Comparison of ENCODE assay signal across 1 cellular context in the genomic region with DNA sequence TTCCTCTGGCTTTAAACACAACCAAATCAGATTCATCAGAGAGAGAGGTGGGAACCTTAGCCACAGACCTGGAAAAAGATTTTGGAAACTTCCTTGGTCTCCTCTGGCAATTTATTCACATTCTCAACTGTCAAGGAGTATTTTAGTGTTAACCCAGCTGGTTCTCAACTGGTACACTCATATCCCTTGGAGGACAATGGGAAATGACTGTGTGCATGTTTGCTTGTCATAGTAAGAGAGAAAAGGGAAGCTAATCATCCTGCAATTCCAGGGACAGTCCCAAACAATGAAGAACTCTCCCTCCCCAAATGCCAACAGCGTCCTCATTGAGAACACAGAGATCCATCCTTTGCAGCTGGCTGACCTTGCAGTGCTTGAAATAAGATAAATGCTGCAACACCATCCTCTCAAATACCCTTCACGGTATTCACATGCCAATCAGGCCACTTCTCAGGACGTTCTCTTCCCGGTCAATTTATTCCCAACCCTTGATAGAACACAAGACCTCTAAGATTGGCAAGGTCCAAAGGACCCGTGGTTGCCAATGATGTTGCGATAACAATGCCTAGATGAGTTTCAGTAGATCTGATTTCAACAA.
TF ChIP-seq lines count a peak whose summit lies in the region.

No MANE protein-coding gene starts in this region.

TF ChIP-seq in GM23338, 12 proteins besides CTCF, POLR2A, EP300 and RAD21 (continued from another document):
- TF ChIP-seq, protein P1, sequence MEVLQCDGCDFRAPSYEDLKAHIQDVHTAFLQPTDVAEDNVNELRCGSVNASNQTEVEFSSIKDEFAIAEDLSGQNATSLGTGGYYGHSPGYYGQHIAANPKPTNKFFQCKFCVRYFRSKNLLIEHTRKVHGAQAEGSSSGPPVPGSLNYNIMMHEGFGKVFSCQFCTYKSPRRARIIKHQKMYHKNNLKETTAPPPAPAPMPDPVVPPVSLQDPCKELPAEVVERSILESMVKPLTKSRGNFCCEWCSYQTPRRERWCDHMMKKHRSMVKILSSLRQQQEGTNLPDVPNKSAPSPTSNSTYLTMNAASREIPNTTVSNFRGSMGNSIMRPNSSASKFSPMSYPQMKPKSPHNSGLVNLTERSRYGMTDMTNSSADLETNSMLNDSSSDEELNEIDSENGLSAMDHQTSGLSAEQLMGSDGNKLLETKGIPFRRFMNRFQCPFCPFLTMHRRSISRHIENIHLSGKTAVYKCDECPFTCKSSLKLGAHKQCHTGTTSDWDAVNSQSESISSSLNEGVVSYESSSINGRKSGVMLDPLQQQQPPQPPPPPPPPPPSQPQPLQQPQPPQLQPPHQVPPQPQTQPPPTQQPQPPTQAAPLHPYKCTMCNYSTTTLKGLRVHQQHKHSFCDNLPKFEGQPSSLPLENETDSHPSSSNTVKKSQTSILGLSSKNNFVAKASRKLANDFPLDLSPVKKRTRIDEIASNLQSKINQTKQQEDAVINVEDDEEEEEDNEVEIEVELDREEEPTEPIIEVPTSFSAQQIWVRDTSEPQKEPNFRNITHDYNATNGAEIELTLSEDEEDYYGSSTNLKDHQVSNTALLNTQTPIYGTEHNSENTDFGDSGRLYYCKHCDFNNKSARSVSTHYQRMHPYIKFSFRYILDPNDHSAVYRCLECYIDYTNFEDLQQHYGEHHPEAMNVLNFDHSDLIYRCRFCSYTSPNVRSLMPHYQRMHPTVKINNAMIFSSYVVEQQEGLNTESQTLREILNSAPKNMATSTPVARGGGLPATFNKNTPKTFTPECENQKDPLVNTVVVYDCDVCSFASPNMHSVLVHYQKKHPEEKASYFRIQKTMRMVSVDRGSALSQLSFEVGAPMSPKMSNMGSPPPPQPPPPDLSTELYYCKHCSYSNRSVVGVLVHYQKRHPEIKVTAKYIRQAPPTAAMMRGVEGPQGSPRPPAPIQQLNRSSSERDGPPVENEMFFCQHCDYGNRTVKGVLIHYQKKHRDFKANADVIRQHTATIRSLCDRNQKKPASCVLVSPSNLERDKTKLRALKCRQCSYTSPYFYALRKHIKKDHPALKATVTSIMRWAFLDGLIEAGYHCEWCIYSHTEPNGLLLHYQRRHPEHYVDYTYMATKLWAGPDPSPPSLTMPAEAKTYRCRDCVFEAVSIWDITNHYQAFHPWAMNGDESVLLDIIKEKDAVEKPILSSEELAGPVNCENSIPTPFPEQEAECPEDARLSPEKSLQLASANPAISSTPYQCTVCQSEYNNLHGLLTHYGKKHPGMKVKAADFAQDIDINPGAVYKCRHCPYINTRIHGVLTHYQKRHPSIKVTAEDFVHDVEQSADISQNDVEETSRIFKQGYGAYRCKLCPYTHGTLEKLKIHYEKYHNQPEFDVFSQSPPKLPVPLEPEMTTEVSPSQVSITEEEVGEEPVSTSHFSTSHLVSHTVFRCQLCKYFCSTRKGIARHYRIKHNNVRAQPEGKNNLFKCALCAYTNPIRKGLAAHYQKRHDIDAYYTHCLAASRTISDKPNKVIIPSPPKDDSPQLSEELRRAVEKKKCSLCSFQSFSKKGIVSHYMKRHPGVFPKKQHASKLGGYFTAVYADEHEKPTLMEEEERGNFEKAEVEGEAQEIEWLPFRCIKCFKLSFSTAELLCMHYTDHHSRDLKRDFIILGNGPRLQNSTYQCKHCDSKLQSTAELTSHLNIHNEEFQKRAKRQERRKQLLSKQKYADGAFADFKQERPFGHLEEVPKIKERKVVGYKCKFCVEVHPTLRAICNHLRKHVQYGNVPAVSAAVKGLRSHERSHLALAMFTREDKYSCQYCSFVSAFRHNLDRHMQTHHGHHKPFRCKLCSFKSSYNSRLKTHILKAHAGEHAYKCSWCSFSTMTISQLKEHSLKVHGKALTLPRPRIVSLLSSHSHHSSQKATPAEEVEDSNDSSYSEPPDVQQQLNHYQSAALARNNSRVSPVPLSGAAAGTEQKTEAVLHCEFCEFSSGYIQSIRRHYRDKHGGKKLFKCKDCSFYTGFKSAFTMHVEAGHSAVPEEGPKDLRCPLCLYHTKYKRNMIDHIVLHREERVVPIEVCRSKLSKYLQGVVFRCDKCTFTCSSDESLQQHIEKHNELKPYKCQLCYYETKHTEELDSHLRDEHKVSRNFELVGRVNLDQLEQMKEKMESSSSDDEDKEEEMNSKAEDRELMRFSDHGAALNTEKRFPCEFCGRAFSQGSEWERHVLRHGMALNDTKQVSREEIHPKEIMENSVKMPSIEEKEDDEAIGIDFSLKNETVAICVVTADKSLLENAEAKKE (CRISPR knock-in tag; IDR thresholded peaks at IDR 0.05), result no peak
- TF ChIP-seq NANOG (IDR thresholded peaks at IDR 0.05; ENCODE audit: borderline replicate concordance) (no peak), ZNF331 (CRISPR knock-in tag; IDR thresholded peaks at IDR 0.05; ENCODE audit: low read depth) (no peak), EZH2phosphoT487 (IDR thresholded peaks at IDR 0.05; ENCODE audit: unreplicated experiment) (no peak), CREB1 (CRISPR knock-in tag; IDR thresholded peaks at IDR 0.05; ENCODE audit: low read depth) (no peak), EZH2 (IDR thresholded peaks at IDR 0.05; ENCODE audit: low read depth, unreplicated experiment) (no peak), POLR2AphosphoS5 (IDR thresholded peaks at IDR 0.05; ENCODE audit: low read depth) (no peak)
- TF ChIP-seq, protein P2, sequence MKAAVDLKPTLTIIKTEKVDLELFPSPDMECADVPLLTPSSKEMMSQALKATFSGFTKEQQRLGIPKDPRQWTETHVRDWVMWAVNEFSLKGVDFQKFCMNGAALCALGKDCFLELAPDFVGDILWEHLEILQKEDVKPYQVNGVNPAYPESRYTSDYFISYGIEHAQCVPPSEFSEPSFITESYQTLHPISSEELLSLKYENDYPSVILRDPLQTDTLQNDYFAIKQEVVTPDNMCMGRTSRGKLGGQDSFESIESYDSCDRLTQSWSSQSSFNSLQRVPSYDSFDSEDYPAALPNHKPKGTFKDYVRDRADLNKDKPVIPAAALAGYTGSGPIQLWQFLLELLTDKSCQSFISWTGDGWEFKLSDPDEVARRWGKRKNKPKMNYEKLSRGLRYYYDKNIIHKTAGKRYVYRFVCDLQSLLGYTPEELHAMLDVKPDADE (IDR thresholded peaks at IDR 0.05), result no peak
